Comparison of ENCODE assay signal across 1 cellular context in the genomic region with DNA sequence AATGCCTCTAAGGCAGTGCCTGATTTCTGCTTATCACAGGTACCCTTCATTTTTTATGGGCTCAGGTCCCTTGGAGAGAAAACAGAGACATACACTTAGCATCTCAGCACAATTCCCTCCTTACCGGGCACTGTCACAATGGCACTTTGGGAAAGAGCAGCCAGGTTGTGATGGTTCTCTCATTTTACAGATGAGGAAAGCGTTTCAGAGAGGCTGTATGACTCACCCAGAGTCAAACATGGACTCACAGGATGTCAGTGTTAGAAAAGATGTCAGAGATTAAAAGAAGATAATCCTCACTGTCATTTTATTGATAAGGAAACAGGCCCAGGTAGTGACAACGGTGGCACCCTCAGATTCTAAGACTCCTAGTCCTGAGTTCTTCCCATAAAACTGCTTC.
TF ChIP-seq lines count a peak whose summit lies in the region.

No MANE protein-coding gene starts in this region.

TF ChIP-seq in HepG2, 621 proteins besides CTCF, POLR2A, EP300 and RAD21 (continued from another document):
- TF ChIP-seq FOXA3 (CRISPR knock-in tag; IDR thresholded peaks at IDR 0.05) (peak; percentile 39; the same call in 1 of the 2 replicates), DNMT3B (CRISPR knock-in tag; conservative IDR thresholded peaks at IDR 0.05) (no peak), ZNF180 (CRISPR knock-in tag; IDR thresholded peaks at IDR 0.05; ENCODE audit: borderline replicate concordance, low read depth) (no peak), IRX3 (CRISPR knock-in tag; IDR thresholded peaks at IDR 0.05; ENCODE audit: borderline replicate concordance, low read depth) (no peak), ZKSCAN8 (CRISPR knock-in tag; IDR thresholded peaks at IDR 0.05; ENCODE audit: borderline replicate concordance) (no peak), CAMTA2 (CRISPR knock-in tag; IDR thresholded peaks at IDR 0.05; ENCODE audit: borderline replicate concordance) (no peak), ZNF207 (IDR thresholded peaks at IDR 0.05; ENCODE audit: borderline replicate concordance) (no peak), ZNF296 (CRISPR knock-in tag; conservative IDR thresholded peaks at IDR 0.05) (no peak), JUND (CRISPR knock-in tag; IDR thresholded peaks at IDR 0.05) (0 out of 2 replicates have a peak, but pooled peaks have one; percentile 36), MXD4 (CRISPR knock-in tag; IDR thresholded peaks at IDR 0.05) (no peak)
- TF ChIP-seq, protein P1, sequence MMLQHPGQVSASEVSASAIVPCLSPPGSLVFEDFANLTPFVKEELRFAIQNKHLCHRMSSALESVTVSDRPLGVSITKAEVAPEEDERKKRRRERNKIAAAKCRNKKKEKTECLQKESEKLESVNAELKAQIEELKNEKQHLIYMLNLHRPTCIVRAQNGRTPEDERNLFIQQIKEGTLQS (CRISPR knock-in tag; IDR thresholded peaks at IDR 0.05) = peak; percentile 65
- TF ChIP-seq, protein P2, sequence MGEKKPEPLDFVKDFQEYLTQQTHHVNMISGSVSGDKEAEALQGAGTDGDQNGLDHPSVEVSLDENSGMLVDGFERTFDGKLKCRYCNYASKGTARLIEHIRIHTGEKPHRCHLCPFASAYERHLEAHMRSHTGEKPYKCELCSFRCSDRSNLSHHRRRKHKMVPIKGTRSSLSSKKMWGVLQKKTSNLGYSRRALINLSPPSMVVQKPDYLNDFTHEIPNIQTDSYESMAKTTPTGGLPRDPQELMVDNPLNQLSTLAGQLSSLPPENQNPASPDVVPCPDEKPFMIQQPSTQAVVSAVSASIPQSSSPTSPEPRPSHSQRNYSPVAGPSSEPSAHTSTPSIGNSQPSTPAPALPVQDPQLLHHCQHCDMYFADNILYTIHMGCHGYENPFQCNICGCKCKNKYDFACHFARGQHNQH (CRISPR knock-in tag; IDR thresholded peaks at IDR 0.05) = no peak
- TF ChIP-seq, protein P3, sequence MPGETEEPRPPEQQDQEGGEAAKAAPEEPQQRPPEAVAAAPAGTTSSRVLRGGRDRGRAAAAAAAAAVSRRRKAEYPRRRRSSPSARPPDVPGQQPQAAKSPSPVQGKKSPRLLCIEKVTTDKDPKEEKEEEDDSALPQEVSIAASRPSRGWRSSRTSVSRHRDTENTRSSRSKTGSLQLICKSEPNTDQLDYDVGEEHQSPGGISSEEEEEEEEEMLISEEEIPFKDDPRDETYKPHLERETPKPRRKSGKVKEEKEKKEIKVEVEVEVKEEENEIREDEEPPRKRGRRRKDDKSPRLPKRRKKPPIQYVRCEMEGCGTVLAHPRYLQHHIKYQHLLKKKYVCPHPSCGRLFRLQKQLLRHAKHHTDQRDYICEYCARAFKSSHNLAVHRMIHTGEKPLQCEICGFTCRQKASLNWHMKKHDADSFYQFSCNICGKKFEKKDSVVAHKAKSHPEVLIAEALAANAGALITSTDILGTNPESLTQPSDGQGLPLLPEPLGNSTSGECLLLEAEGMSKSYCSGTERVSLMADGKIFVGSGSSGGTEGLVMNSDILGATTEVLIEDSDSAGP (CRISPR knock-in tag; IDR thresholded peaks at IDR 0.05; ENCODE audit: borderline replicate concordance) = no peak
